ENCODE assay signal across 9 cellular contexts in genomic region chr15:75732809-75733451, GRCh38. TPM values are rescaled to one million over a fixed set of nuclear protein-coding genes. Genes with fewer than 3 reads are reported as not detected.
A peak's percentile ranks its signal among the peaks of the same experiment; 100 is the strongest.
DNase-seq lines count a peak whose midpoint lies in the region; ATAC-seq and TF ChIP-seq lines count a peak whose summit lies in the region.
"Had no signal": no experiment of that assay in that cellular context is flagged by ENCODE, and none has a peak within 500 bp of the region (broad histone marks: within the 10 kb centered on the region; RNA-seq: fewer than 3 reads in every experiment).

No MANE protein-coding gene starts in this region.

- H3K27me3 Mint-ChIP-seq in CD4-positive, CD25-positive, alpha-beta regulatory T cell = no peaks in the 10 kb centered on the region
- peaks cover 16% of the 10 kb centered on the region for H3K27me3 Mint-ChIP-seq in activated T-cell treated with anti-CD3 and anti-CD28 coated beads, Interleukin-2, amount 50 U/mL, for 4 hours (ENCODE audit: low read depth)

- H3K36me3 Mint-ChIP-seq in CD4-positive, CD25-positive, alpha-beta regulatory T cell = no peaks in the 10 kb centered on the region
- no peaks in the 10 kb centered on the region for H3K36me3 Mint-ChIP-seq in activated T-cell treated with anti-CD3 and anti-CD28 coated beads, Interleukin-2, amount 50 U/mL, for 4 hours (ENCODE audit: insufficient read depth)

- no peaks in the 10 kb centered on the region for H3K9me3 ChIP-seq in CD4-positive, CD25-positive, alpha-beta regulatory T cell (ENCODE audit: control insufficient read depth in 2 of 2, low read length in 2 of 2)
- H3K9me3 ChIP-seq in OCI-LY7 (ENCODE audit: low read length) = no peaks in the 10 kb centered on the region

- ATAC-seq in CD4-positive, CD25-positive, alpha-beta regulatory T cell (ENCODE audit: low read depth in 2 of 2) = peak; percentile 48 to 52
- ATAC-seq in activated T-cell treated with anti-CD3 and anti-CD28 coated beads, Interleukin-2, amount 50 U/mL, for 4 hours = peak; percentile 57 to 58
- peak; percentile 62 for ATAC-seq in foreskin keratinocyte
- ATAC-seq in HG03135 (IDR thresholded peaks at IDR 0.05; ENCODE audit: unreplicated experiment) = no peak
- ATAC-seq in GM19023 (IDR thresholded peaks at IDR 0.05; ENCODE audit: unreplicated experiment) = no peak

- no TSS peak for BruUV-seq in OCI-LY7 (replicated peaks; lab: Mats Ljungman, UMichigan)

- H3K27me3 ChIP-seq in CD4-positive, CD25-positive, alpha-beta regulatory T cell (ENCODE audit: control insufficient read depth, insufficient read depth, low read length) = no peaks in the 10 kb centered on the region
- H3K27me3 ChIP-seq in H7 (ENCODE audit: control insufficient read depth, insufficient read depth, low read length) (no peaks in the 10 kb centered on the region), foreskin keratinocyte (no peaks in the 10 kb centered on the region)

- H3K36me3 ChIP-seq in CD4-positive, CD25-positive, alpha-beta regulatory T cell (ENCODE audit: control insufficient read depth, insufficient read depth, low read length) = no peaks in the 10 kb centered on the region
- peaks cover 2% of the 10 kb centered on the region for H3K36me3 ChIP-seq in H7 (replicated peaks; ENCODE audit: control insufficient read depth, insufficient read depth, low read length)
- H3K36me3 ChIP-seq in OCI-LY7 (ENCODE audit: insufficient read depth, low read length) = no peaks in the 10 kb centered on the region

- POLR2A ChIA-PET in OCI-LY7 (lab: Charles Lee) = no interaction called here

- H3K4me1 ChIP-seq in CD4-positive, CD25-positive, alpha-beta regulatory T cell (ENCODE audit: control insufficient read depth, insufficient read depth, low read length, poor library complexity, severe bottlenecking) = peaks cover 7% of the 10 kb centered on the region
- no peaks in the 10 kb centered on the region for H3K4me1 ChIP-seq in OCI-LY7 (ENCODE audit: insufficient read depth, low read length, poor library complexity, severe bottlenecking)
- H3K4me1 ChIP-seq in foreskin keratinocyte = no peaks in the 10 kb centered on the region

- peak overlapping the region in 1 of 3 donors; percentile 38 for H3K27ac Mint-ChIP-seq in CD4-positive, CD25-positive, alpha-beta regulatory T cell

- no peaks in the 10 kb centered on the region for H3K9me2 ChIP-seq in OCI-LY7 (ENCODE audit: insufficient read depth, low read length)

- peak; percentile 76 for TF ChIP-seq CTCF in OCI-LY7 (conservative IDR thresholded peaks at IDR 0.05; ENCODE audit: low read length)
- peak; percentile 80 for TF ChIP-seq CTCF in foreskin keratinocyte (conservative IDR thresholded peaks at IDR 0.05)

- H3K4me2 ChIP-seq in OCI-LY7 (ENCODE audit: low read length) = no peak overlapping the region

- peak in 2 of 3 donors; percentile 16 to 55 for DNase-seq in CD4-positive, CD25-positive, alpha-beta regulatory T cell
- peak; percentile 91 for DNase-seq in H7
- DNase-seq in OCI-LY7 (ENCODE audit: low spot score) = peak; percentile 65
- no peak for DNase-seq in activated T-cell treated with anti-CD3 and anti-CD28 coated beads, Interleukin-2, amount 50 U/mL, for 4 hours
- DNase-seq in foreskin keratinocyte = peak in 1 of 2 donors; percentile 28
- peak; percentile 35 for DNase-seq in occipital lobe (lab: John Stamatoyannopoulos, UW)

- no peaks in the 10 kb centered on the region for H3K9me3 Mint-ChIP-seq in CD4-positive, CD25-positive, alpha-beta regulatory T cell
- H3K9me3 Mint-ChIP-seq in activated T-cell treated with anti-CD3 and anti-CD28 coated beads, Interleukin-2, amount 50 U/mL, for 4 hours = no peaks in the 10 kb centered on the region

- no peak overlapping the region for H2AFZ ChIP-seq in OCI-LY7 (ENCODE audit: low read length)

- peak overlapping the region in 1 of 4 donors; percentile 75 for H3K4me3 Mint-ChIP-seq in CD4-positive, CD25-positive, alpha-beta regulatory T cell
- no peak overlapping the region for H3K4me3 Mint-ChIP-seq in activated T-cell treated with anti-CD3 and anti-CD28 coated beads, Interleukin-2, amount 50 U/mL, for 4 hours

- no peak overlapping the region for H3K4me3 ChIP-seq in CD4-positive, CD25-positive, alpha-beta regulatory T cell (ENCODE audit: low read depth, low read length)
- no peak overlapping the region for H3K4me3 ChIP-seq in H7 (ENCODE audit: insufficient read depth, low read depth, low read length)
- no peak overlapping the region for H3K4me3 ChIP-seq in OCI-LY7 (ENCODE audit: low read depth, low read length, poor library complexity, severe bottlenecking)
- H3K4me3 ChIP-seq: SK-N-MC had no signal

- no peak overlapping the region for H3K27ac ChIP-seq in CD4-positive, CD25-positive, alpha-beta regulatory T cell (ENCODE audit: insufficient read depth, low read length, poor library complexity, severe bottlenecking)
- H3K27ac ChIP-seq in OCI-LY7 (ENCODE audit: low read depth, low read length, poor library complexity, severe bottlenecking) (no peak overlapping the region), foreskin keratinocyte (no peak overlapping the region)
- H3K27ac ChIP-seq: SK-N-MC had no signal

- H3K79me2 ChIP-seq in OCI-LY7 (ENCODE audit: insufficient read depth, low read depth, low read length) = no peaks in the 10 kb centered on the region

- intact Hi-C loops in OCI-LY7 (cut with micrococcal nuclease; ENCODE audit: unreplicated experiment) = no loop called here

- H3K4me1 Mint-ChIP-seq in CD4-positive, CD25-positive, alpha-beta regulatory T cell = peaks cover 0 to 27% (median 7%) of the 10 kb centered on the region in 4 donors
- peaks cover 11% of the 10 kb centered on the region for H3K4me1 Mint-ChIP-seq in activated T-cell treated with anti-CD3 and anti-CD28 coated beads, Interleukin-2, amount 50 U/mL, for 4 hours (ENCODE audit: low read depth)

- CTCF ChIA-PET in OCI-LY7 (lab: Charles Lee; ENCODE audit: unreplicated experiment) = no interaction called here

- H4K20me1 ChIP-seq in OCI-LY7 (ENCODE audit: insufficient read depth, low read length) = no peaks in the 10 kb centered on the region

RNA-seq across cellular contexts. Expression of gene CSPG4, which starts 20.3 kb away (rescaled TPM):
- total RNA-seq in CD4-positive, CD25-positive, alpha-beta regulatory T cell = not detected
- not detected for polyA plus RNA-seq in CD4-positive, CD25-positive, alpha-beta regulatory T cell
- 4.3 and 5.0 TPM in 2 replicates for total RNA-seq in H7 (2014; rRNA removed; shearing (Covaris generic))
- not detected in 2 replicates for total RNA-seq in OCI-LY7 (2014; rRNA removed; shearing (Covaris generic))
- total RNA-seq in OCI-LY7 (2022) (not detected in 2 replicates), foreskin keratinocyte (6.0 and 13.3 TPM in 2 replicates), occipital lobe (5.5 TPM)
- under 1 TPM in 1 of 3 donors, not detected in 2; 0.03 TPM for total RNA-seq in activated T-cell treated with anti-CD3 and anti-CD28 coated beads, Interleukin-2, amount 50 U/mL, for 4 hours
- polyA plus RNA-seq in foreskin keratinocyte = 2.7 and 5.1 TPM in 2 replicates

Comparison
In these comparisons a context has a peak if more than half of its experiments do, and no peak if none do; other contexts are left out.
1. ATAC-seq: peak in CD4-positive, CD25-positive, alpha-beta regulatory T cell (2 of 2), activated T-cell treated with anti-CD3 and anti-CD28 coated beads, Interleukin-2, amount 50 U/mL, for 4 hours (2 of 2) and foreskin keratinocyte (single experiment); none in HG03135 (single experiment) and GM19023 (single experiment).